In genomic region chr3:16614033-16615031, GRCh38 we compare ENCODE assay signal across 28 cellular contexts. TPM values are rescaled to one million over a fixed set of nuclear protein-coding genes. Genes with fewer than 3 reads are reported as not detected.
"Had no signal": no experiment of that assay in that cellular context is flagged by ENCODE, and none has a peak within 500 bp of the region (broad histone marks: within the 10 kb centered on the region; RNA-seq: fewer than 3 reads in every experiment).

No MANE protein-coding gene starts in this region.

- H3K36me3 Mint-ChIP-seq: activated naive CD4-positive, alpha-beta T cell treated with anti-CD3 and anti-CD28 coated beads, Interleukin-2, amount 10 ng/mL, durations not matched to agents 7 days and 5 days had no signal

- H3K4me1 ChIP-seq: heart left ventricle, left lung, lower lobe of right lung, spleen, uterus had no signal

- H3K27ac Mint-ChIP-seq: activated CD4-positive, alpha-beta memory T cell treated with anti-CD3 and anti-CD28 coated beads for 36 hours; activated CD4-positive, alpha-beta T cell treated with anti-CD3 and anti-CD28 coated beads, Interleukin-2, amount 10 ng/mL, durations not matched to agents 24 days and 14 days; activated naive CD4-positive, alpha-beta T cell treated with anti-CD3 and anti-CD28 coated beads, Interleukin-2, amount 10 ng/mL, durations not matched to agents 7 days and 5 days; activated naive CD8-positive, alpha-beta T cell treated with anti-CD3 and anti-CD28 coated beads, Interleukin-2, amount 10 ng/mL, durations not matched to agents 7 days and 5 days; activated T-cell treated with anti-CD3 and anti-CD28 coated beads, Interleukin-2, amount 50 U/mL, for 24 hours; dendritic cell treated with granulocyte-macrophage colony-stimulating factor and Interleukin-4, amounts not matched to agents 40 ng/mL and 50 ng/mL, for 4 days; endodermal cell; natural killer cell had no signal

- DNase-seq: activated CD4-positive, alpha-beta memory T cell treated with anti-CD3 and anti-CD28 coated beads for 36 hours; activated CD4-positive, alpha-beta T cell treated with anti-CD3 and anti-CD28 coated beads, Interleukin-2, amount 10 ng/mL, durations not matched to agents 24 days and 14 days; activated CD4-positive, CD25-positive, alpha-beta regulatory T cell treated with anti-CD3 and anti-CD28 coated beads, Interleukin-2, amount 50 U/mL, for 72 hours; activated CD8-positive, alpha-beta memory T cell treated with anti-CD3 and anti-CD28 coated beads, Interleukin-2, amount 50 U/mL, for 4 hours; activated gamma-delta T cell; activated naive CD4-positive, alpha-beta T cell treated with anti-CD3 and anti-CD28 coated beads, Interleukin-2, amount 10 ng/mL, durations not matched to agents 7 days and 5 days; activated naive CD8-positive, alpha-beta T cell treated with anti-CD3 and anti-CD28 coated beads, Interleukin-2, amount 10 ng/mL, durations not matched to agents 7 days and 5 days; activated T-cell treated with anti-CD3 and anti-CD28 coated beads, Interleukin-2, amount 50 U/mL, for 24 hours; amniotic stem cell; endodermal cell; heart left ventricle; left lung; lower lobe of right lung; mesenchymal stem cell; natural killer cell; right cardiac atrium; spleen; stimulated activated naive CD4-positive, alpha-beta T cell treated with Interleukin-2 at 50 U/mL for 16 hours; T-helper 2 cell; uterus had no signal

- H3K36me3 ChIP-seq: esophagus muscularis mucosa, heart left ventricle, left lung, lower lobe of right lung, spleen, thoracic aorta, uterus had no signal

- H3K4me3 Mint-ChIP-seq: activated CD4-positive, alpha-beta memory T cell treated with anti-CD3 and anti-CD28 coated beads for 36 hours; activated CD4-positive, alpha-beta T cell treated with anti-CD3 and anti-CD28 coated beads, Interleukin-2, amount 10 ng/mL, durations not matched to agents 24 days and 14 days; activated naive CD4-positive, alpha-beta T cell treated with anti-CD3 and anti-CD28 coated beads, Interleukin-2, amount 10 ng/mL, durations not matched to agents 7 days and 5 days; activated naive CD8-positive, alpha-beta T cell treated with anti-CD3 and anti-CD28 coated beads, Interleukin-2, amount 10 ng/mL, durations not matched to agents 7 days and 5 days; activated T-cell treated with anti-CD3 and anti-CD28 coated beads, Interleukin-2, amount 50 U/mL, for 24 hours; central memory CD8-positive, alpha-beta T cell; dendritic cell treated with granulocyte-macrophage colony-stimulating factor and Interleukin-4, amounts not matched to agents 40 ng/mL and 50 ng/mL, for 4 days; endodermal cell; natural killer cell had no signal

- H3K27me3 Mint-ChIP-seq: activated T-cell treated with anti-CD3 and anti-CD28 coated beads, Interleukin-2, amount 50 U/mL, for 24 hours; central memory CD8-positive, alpha-beta T cell; dendritic cell treated with granulocyte-macrophage colony-stimulating factor and Interleukin-4, amounts not matched to agents 40 ng/mL and 50 ng/mL, for 4 days had no signal

- H3K4me3 ChIP-seq: esophagus muscularis mucosa, heart left ventricle, left lung, lower lobe of right lung, spleen, thoracic aorta, uterus had no signal

- H3K9me3 ChIP-seq: esophagus muscularis mucosa, lower lobe of right lung, thoracic aorta, uterus had no signal

- ATAC-seq: heart left ventricle, left lung, lower lobe of right lung, natural killer cell, right cardiac atrium had no signal

- H3K4me1 Mint-ChIP-seq: activated CD4-positive, alpha-beta T cell treated with anti-CD3 and anti-CD28 coated beads, Interleukin-2, amount 10 ng/mL, durations not matched to agents 24 days and 14 days; activated naive CD4-positive, alpha-beta T cell treated with anti-CD3 and anti-CD28 coated beads, Interleukin-2, amount 10 ng/mL, durations not matched to agents 7 days and 5 days; activated naive CD8-positive, alpha-beta T cell treated with anti-CD3 and anti-CD28 coated beads, Interleukin-2, amount 10 ng/mL, durations not matched to agents 7 days and 5 days; central memory CD8-positive, alpha-beta T cell; endodermal cell; natural killer cell had no signal

- H3K27ac ChIP-seq: esophagus muscularis mucosa, heart left ventricle, left lung, lower lobe of right lung, spleen, thoracic aorta, uterus had no signal

- H3K27me3 ChIP-seq: esophagus muscularis mucosa, heart left ventricle, left lung, spleen, uterus had no signal

RNA-seq across cellular contexts. Expression of gene DAZL, which starts 9.1 kb away (rescaled TPM):
- total RNA-seq: activated CD4-positive, alpha-beta memory T cell treated with anti-CD3 and anti-CD28 coated beads for 36 hours; activated naive CD8-positive, alpha-beta T cell treated with anti-CD3 and anti-CD28 coated beads, Interleukin-2, amount 10 ng/mL, durations not matched to agents 7 days and 5 days; bronchial epithelial cell; endodermal cell; esophagus muscularis mucosa; heart left ventricle; kidney epithelial cell; left lung; lower lobe of right lung; natural killer cell; omental fat pad; pulmonary artery endothelial cell; right cardiac atrium; thoracic aorta had no signal
- polyA plus RNA-seq: heart left ventricle, right cardiac atrium had no signal
